In genomic region chr3:47583320-47584075, GRCh38 we compare ENCODE assay signal across 24 cellular contexts. TPM values are rescaled to one million over a fixed set of nuclear protein-coding genes. Genes with fewer than 3 reads are reported as not detected.
DNase-seq lines count a peak whose midpoint lies in the region; ATAC-seq, FAIRE-seq and TF ChIP-seq lines count a peak whose summit lies in the region.
"Had no signal": no experiment of that assay in that cellular context is flagged by ENCODE, and none has a peak within 500 bp of the region (broad histone marks: within the 10 kb centered on the region; RNA-seq: fewer than 3 reads in every experiment).

No MANE protein-coding gene starts in this region.

- TF ChIP-seq EP300 in HepG2 (IDR thresholded peaks at IDR 0.05; ENCODE audit: low read depth in 2 of 2, low read length in 2 of 2) (no peak), HepG2 (CRISPR knock-in tag; IDR thresholded peaks at IDR 0.05; ENCODE audit: borderline replicate concordance) (no peak)

- POLR2A ChIA-PET in HepG2 (lab: Yijun Ruan, JAX) (interaction anchor here (0.6 kb wide), 1 partner anchor 207 kb away, joined by 4 read pairs; no protein-coding TSS in a partner anchor), WTC11 (lab: Charles Lee) (no interaction called here)

- TF ChIP-seq CTCF in HepG2 (CRISPR knock-in tag; IDR thresholded peaks at IDR 0.05) (no peak), right lobe of liver (IDR thresholded peaks at IDR 0.05) (no peak), WTC11 (IDR thresholded peaks at IDR 0.05) (no peak), foreskin keratinocyte (conservative IDR thresholded peaks at IDR 0.05) (no peak), GM13977 (IDR thresholded peaks at IDR 0.05; ENCODE audit: extremely low read depth, insufficient read depth, missing control alignments) (no peak)

- DNase-seq in HepG2 (ENCODE audit: low spot score) (no peak), right lobe of liver (no peak), WTC11 (ENCODE audit: low spot score) (no peak), foreskin keratinocyte (peak; percentile 15 to 65), GM13977 (ENCODE audit: low spot score) (no peak), T-helper 9 cell (no peak), Karpas-422 (no peak)
- DNase-seq: ACHN; activated B cell treated with CpG ODN at 0.5 μM for 24 hours; activated CD4-positive, alpha-beta memory T cell treated with anti-CD3 and anti-CD28 coated beads for 36 hours; activated T-cell treated with anti-CD3 and anti-CD28 coated beads for 4 hours; amygdala; head of caudate nucleus; mucosa of descending colon; NCI-H1105 treated with DMSO at 0.1 percent for 48 hours; NCI-H2107; NCI-H524 treated with DMSO at 0.1 percent for 48 hours; SK-N-SH; stimulated activated CD4-positive, alpha-beta T cell treated with anti-CD3 and anti-CD28 coated beads, Interleukin-15, amount 100 ng/mL, for 24 hours had no signal

- 62% methylated on average over 3 of the region's 3 CpGs for WGBS in HepG2 (ENCODE audit: low lambda C conversion rate)
- WGBS in right lobe of liver (ENCODE audit: insufficient coverage, low coverage, low lambda C conversion rate, missing lambda C conversion rate), result 55% methylated on average over 3 of the region's 3 CpGs

- peaks cover 29% of the 10 kb centered on the region for H3K36me3 Mint-ChIP-seq in WTC11

- TF ChIP-seq POLR2A in HepG2 (IDR thresholded peaks at IDR 0.05; ENCODE audit: insufficient read depth in 1 of 2, low read depth in 2 of 2, low read length in 2 of 2) (no peak), right lobe of liver (IDR thresholded peaks at IDR 0.05) (no peak)

- no peaks in the 10 kb centered on the region for H4K20me1 ChIP-seq in HepG2 (ENCODE audit: insufficient read depth, low read length)
- H4K20me1 ChIP-seq in Karpas-422 (ENCODE audit: insufficient read depth, low read depth, low read length), result no peaks in the 10 kb centered on the region

- H3K27ac ChIP-seq in HepG2 (ENCODE audit: extremely low read length, insufficient read depth, low read length), result no peak overlapping the region
- H3K27ac ChIP-seq in right lobe of liver, result no peak overlapping the region
- no peak overlapping the region for H3K27ac ChIP-seq in foreskin keratinocyte
- no peak overlapping the region for H3K27ac ChIP-seq in Karpas-422 (ENCODE audit: low read length)
- H3K27ac ChIP-seq: RWPE1, thoracic aorta had no signal

- peaks cover 17% of the 10 kb centered on the region for H3K4me1 Mint-ChIP-seq in WTC11
- H3K4me1 Mint-ChIP-seq: CD14-positive monocyte had no signal

- H3K9me3 Mint-ChIP-seq in WTC11, result no peaks in the 10 kb centered on the region
- H3K9me3 Mint-ChIP-seq: activated B cell treated with CpG ODN at 0.5 μM for 24 hours; activated CD4-positive, alpha-beta memory T cell treated with anti-CD3 and anti-CD28 coated beads for 36 hours had no signal

- H2AFZ ChIP-seq in HepG2 (ENCODE audit: low read length) (no peak overlapping the region), Karpas-422 (ENCODE audit: low read length) (no peak overlapping the region)

- H3K27me3 Mint-ChIP-seq in WTC11 (ENCODE audit: low read depth), result peaks cover 28% of the 10 kb centered on the region

- H3K4me3 Mint-ChIP-seq in WTC11, result no peak overlapping the region
- H3K4me3 Mint-ChIP-seq: activated B cell treated with CpG ODN at 0.5 μM for 24 hours; activated CD4-positive, alpha-beta memory T cell treated with anti-CD3 and anti-CD28 coated beads for 36 hours; CD14-positive monocyte had no signal

- no peak overlapping the region for H3K9ac ChIP-seq in HepG2 (ENCODE audit: insufficient read depth, low read depth, low read length)
- no peak overlapping the region for H3K9ac ChIP-seq in Karpas-422 (ENCODE audit: low read length)
- H3K9ac ChIP-seq: SK-N-SH had no signal

- peaks cover 4 to 17% of the 10 kb centered on the region in 2 experiments for H3K27me3 ChIP-seq in HepG2 (ENCODE audit: control insufficient read depth in 1 of 2, insufficient read depth in 2 of 2, low read length in 2 of 2)
- H3K27me3 ChIP-seq in right lobe of liver, result no peaks in the 10 kb centered on the region
- peaks cover 27% of the 10 kb centered on the region for H3K27me3 ChIP-seq in foreskin keratinocyte
- no peaks in the 10 kb centered on the region for H3K27me3 ChIP-seq in Karpas-422 (ENCODE audit: low read length)

- H3K9me3 ChIP-seq in HepG2 (ENCODE audit: low read length), result no peaks in the 10 kb centered on the region
- no peaks in the 10 kb centered on the region for H3K9me3 ChIP-seq in right lobe of liver
- H3K9me3 ChIP-seq in Karpas-422 (ENCODE audit: low read length), result no peaks in the 10 kb centered on the region
- H3K9me3 ChIP-seq: mucosa of descending colon, SK-N-SH, thoracic aorta had no signal

- intact Hi-C loops in HepG2 (cut with micrococcal nuclease; ENCODE audit: unreplicated experiment) (no loop called here), right lobe of liver (cut with DNase I) (no loop called here)

- no peak for TF ChIP-seq RAD21 in HepG2 (CRISPR knock-in tag; IDR thresholded peaks at IDR 0.05)

- H3K4me1 ChIP-seq in HepG2 (ENCODE audit: insufficient read depth, low read length) (peaks cover 13% of the 10 kb centered on the region), right lobe of liver (peaks cover 0 to 9% (median 2%) of the 10 kb centered on the region in 4 donors), foreskin keratinocyte (no peaks in the 10 kb centered on the region), Karpas-422 (ENCODE audit: low read length) (no peaks in the 10 kb centered on the region)

- CTCF ChIA-PET in HepG2 (lab: Yijun Ruan, JAX; ENCODE audit: low intra/inter-chr PET ratio, low total read pairs) (no interaction called here), WTC11 (lab: Charles Lee) (interaction anchor here (0.6 to 1.0 kb wide), 2 partner anchors 61 to 254 kb away, joined by 3 to 7 read pairs; no protein-coding TSS in a partner anchor)

- no peaks in the 10 kb centered on the region for H3K9me2 ChIP-seq in Karpas-422 (replicated peaks; ENCODE audit: insufficient read depth, low read length)
- H3K9me2 ChIP-seq: SK-N-SH had no signal

- peak overlapping the region; percentile 89 for H3K27ac Mint-ChIP-seq in WTC11
- H3K27ac Mint-ChIP-seq: activated B cell treated with CpG ODN at 0.5 μM for 24 hours; activated CD4-positive, alpha-beta memory T cell treated with anti-CD3 and anti-CD28 coated beads for 36 hours; CD14-positive monocyte had no signal

- H3K36me3 ChIP-seq in HepG2 (replicated peaks in 1 of 2; ENCODE audit: control insufficient read depth in 1 of 2, insufficient read depth in 2 of 2, low read length in 2 of 2), result peaks cover 11 to 26% of the 10 kb centered on the region in 2 experiments
- H3K36me3 ChIP-seq in right lobe of liver, result peaks cover 0 to 26% (median 13%) of the 10 kb centered on the region in 4 donors
- peaks cover 32% of the 10 kb centered on the region for H3K36me3 ChIP-seq in Karpas-422 (ENCODE audit: insufficient read depth, low read length)

- in situ Hi-C loops in HepG2 (cut with HindIII; ENCODE audit: extremely low pct_ligation_motif_present, low pct_unique_long_range_greater_than_20kb), result no loop called here
- in situ Hi-C loops in GM13977 (cut with MboI; ENCODE audit: low pct_unique_long_range_greater_than_20kb, low sequenced_read_pairs, unreplicated experiment), result no loop called here

- no peak overlapping the region for H3K4me3 ChIP-seq in HepG2 (replicated peaks in 1 of 3; ENCODE audit: insufficient read depth in 1 of 3, low read depth in 2 of 3, low read length in 3 of 3)
- no peak overlapping the region for H3K4me3 ChIP-seq in right lobe of liver
- no peak overlapping the region for H3K4me3 ChIP-seq in Karpas-422 (ENCODE audit: low read length)
- H3K4me3 ChIP-seq: mucosa of descending colon, thoracic aorta had no signal

- no peaks in the 10 kb centered on the region for H3K79me2 ChIP-seq in HepG2 (ENCODE audit: insufficient read depth, low read length)
- H3K79me2 ChIP-seq in Karpas-422 (ENCODE audit: low read length), result no peaks in the 10 kb centered on the region

- no peak for ATAC-seq in HepG2
- ATAC-seq in right lobe of liver, result no peak
- peak; percentile 8; the same call in 1 of the 2 replicates for ATAC-seq in WTC11
- ATAC-seq in foreskin keratinocyte, result no peak
- no peak for ATAC-seq in HG02642 (IDR thresholded peaks at IDR 0.05; ENCODE audit: poor library complexity, unreplicated experiment)
- ATAC-seq: mucosa of descending colon had no signal

- H3K4me2 ChIP-seq in HepG2 (ENCODE audit: low read depth, low read length), result no peak overlapping the region
- no peak overlapping the region for H3K4me2 ChIP-seq in Karpas-422 (ENCODE audit: low read depth, low read length, poor library complexity, severe bottlenecking)
- H3K4me2 ChIP-seq: SK-N-SH had no signal

- BruUV-seq in HepG2 (replicated peaks; lab: Mats Ljungman, UMichigan), result no TSS peak

- FAIRE-seq in HepG2 (lab: Jason Lieb, UNC), result no peak
- FAIRE-seq: H54 had no signal

TF ChIP-seq in WTC11, 78 proteins besides CTCF, POLR2A, EP300 and RAD21 (continues in another document):
- TF ChIP-seq ATF1 (CRISPR knock-in tag; IDR thresholded peaks at IDR 0.05), result no peak

RNA-seq across cellular contexts. Expression of gene CSPG5, which starts 4.8 kb away (rescaled TPM):
- total RNA-seq in HepG2 (2016; rRNA removed; fragmentation: Illumina TruSeq; extraction: Trizol) (0.07 TPM in 1 of 2 replicates, not detected in the other), right lobe of liver (under 1 TPM in 5 of 6 experiments, not detected in 1; 0.18 to 0.39 (median 0.25) TPM), WTC11 (2021) (3.3 to 4.4 TPM (median 3.7 TPM) in 3 replicates), foreskin keratinocyte (0.04 and 0.10 TPM in 2 replicates)
- not detected in 2 replicates for total RNA-seq in HepG2 (2016; cell fraction: cytosol; rRNA removed; fragmentation: Illumina TruSeq; extraction: Trizol; ENCODE audit: low read depth)
- total RNA-seq in HepG2 (2016; cell fraction: insoluble cytoplasmic fraction; rRNA removed; fragmentation: Illumina TruSeq; extraction: Trizol), result 0.11 TPM in 1 of 2 replicates, not detected in the other
- total RNA-seq in HepG2 (2016; cell fraction: membrane; rRNA removed; fragmentation: Illumina TruSeq; extraction: Trizol), result not detected in 2 replicates
- 0.25 and 0.37 TPM in 2 replicates for total RNA-seq in HepG2 (2016; cell fraction: nucleus; rRNA removed; fragmentation: Illumina TruSeq; extraction: Trizol)
- polyA plus RNA-seq in HepG2 (2011; rRNA removed) (0.10 and 0.15 TPM in 2 replicates), foreskin keratinocyte (0.07 and 0.10 TPM in 2 replicates)
- polyA plus RNA-seq in HepG2 (2011; cell fraction: cytosol; rRNA removed), result 0.05 and 0.06 TPM in 2 replicates
- polyA plus RNA-seq in HepG2 (2011; cell fraction: nucleus; rRNA removed), result 0.11 and 0.23 TPM in 2 replicates
- 0.08 and 0.20 TPM in 2 replicates for polyA plus RNA-seq in HepG2 (2012)
- not detected in 2 replicates for polyA plus RNA-seq in HepG2 (2016; cell fraction: cytosol; fragmentation: Illumina TruSeq; extraction: Trizol; ENCODE audit: low read depth)
- not detected in 2 replicates for polyA plus RNA-seq in HepG2 (2016; cell fraction: insoluble cytoplasmic fraction; fragmentation: Illumina TruSeq; extraction: Trizol; ENCODE audit: low read depth)
- polyA plus RNA-seq in HepG2 (2016; cell fraction: membrane; fragmentation: Illumina TruSeq; extraction: Trizol; ENCODE audit: low read depth), result 0.11 TPM in 1 of 2 replicates, not detected in the other
- polyA plus RNA-seq in HepG2 (2016; cell fraction: nucleus; fragmentation: Illumina TruSeq; extraction: Trizol; ENCODE audit: insufficient read depth, low read depth), result not detected in 2 replicates
- 0.08 and 0.75 TPM in 2 replicates for polyA minus RNA-seq in HepG2 (2011; rRNA and poly(A)+ RNA removed; ENCODE audit: low replicate concordance)
- polyA minus RNA-seq in HepG2 (2011; cell fraction: cytosol; rRNA and poly(A)+ RNA removed), result not detected in 2 replicates
- polyA minus RNA-seq in HepG2 (2011; cell fraction: nucleus; rRNA and poly(A)+ RNA removed), result 0.90 and 1.2 TPM in 2 replicates
- 0.04 and 1.5 TPM in 2 replicates for total RNA-seq in Karpas-422 (2014; rRNA removed; shearing (Covaris generic); ENCODE audit: low replicate concordance)
- polyA plus RNA-seq: CD14-positive monocyte had no signal

Comparison
In these comparisons a context has a peak if more than half of its experiments do, and no peak if none do; other contexts are left out.
1. DNase-seq: peak in foreskin keratinocyte (2 of 2); none in HepG2 (single experiment), right lobe of liver (0 of 3), WTC11 (single experiment), GM13977 (single experiment), T-helper 9 cell (single experiment) and Karpas-422 (single experiment).